8 cellular contexts compared by ENCODE assay signal in genomic region chr6:129748212-129748900, GRCh38. TPM values are rescaled to one million over a fixed set of nuclear protein-coding genes. Genes with fewer than 3 reads are reported as not detected.
DNase-seq lines count a peak whose midpoint lies in the region; ATAC-seq and TF ChIP-seq lines count a peak whose summit lies in the region.

No MANE protein-coding gene starts in this region.

- peaks cover 0 to 3% of the 10 kb centered on the region in 2 donors for H3K4me1 ChIP-seq in esophagus (ENCODE audit: control insufficient read depth in 2 of 2, insufficient read depth in 2 of 2, low read length in 1 of 2)
- peaks cover 75% of the 10 kb centered on the region for H3K4me1 ChIP-seq in skeletal muscle satellite cell (ENCODE audit: control insufficient read depth, insufficient read depth, low read length)

- no peaks in the 10 kb centered on the region for H3K36me3 ChIP-seq in esophagus (ENCODE audit: control insufficient read depth in 2 of 2, insufficient read depth in 2 of 2, low read length in 1 of 2)
- no peaks in the 10 kb centered on the region for H3K36me3 ChIP-seq in skeletal muscle satellite cell (ENCODE audit: insufficient read depth, low read length)

- peak overlapping the region; percentile 74 for H3K9ac ChIP-seq in skeletal muscle satellite cell (ENCODE audit: low read depth, low read length)

- H3K4me2 ChIP-seq in skeletal muscle satellite cell (ENCODE audit: low read length) = peak overlapping the region; percentile 80

- H3K27ac ChIP-seq in esophagus (ENCODE audit: low read depth in 2 of 2, low read length in 1 of 2) = peak overlapping the region; percentile 57 to 74
- H3K27ac ChIP-seq in dorsolateral prefrontal cortex = no peak overlapping the region

- 33 to 37% methylated on average over 4 of the region's 4 CpGs for WGBS in esophagus, 2 donors

- H3K4me3 ChIP-seq in LNCaP clone FGC (ENCODE audit: low read depth, low read length) = no peak overlapping the region
- H3K4me3 ChIP-seq in esophagus (ENCODE audit: low read depth in 1 of 2, low read length in 2 of 2) = no peak overlapping the region
- H3K4me3 ChIP-seq in skeletal muscle satellite cell (ENCODE audit: low read length) = peak overlapping the region; percentile 17
- no peak overlapping the region for H3K4me3 ChIP-seq in dorsolateral prefrontal cortex

- POLR2A ChIA-PET in GM10248 (lab: Yijun Ruan, JAX) = no interaction called here

- DNase-seq in GM10248 (ENCODE audit: extremely low spot score) = peak; percentile 59
- peak; percentile 25 for DNase-seq in LNCaP clone FGC (ENCODE audit: low read depth)
- peak; percentile 28 to 66 for DNase-seq in activated CD4-positive, alpha-beta T cell treated with anti-CD3 and anti-CD28 coated beads, Interleukin-2, amount 50 U/mL, for 24 hours (ENCODE audit: low read depth in 1 of 2, low spot score in 1 of 2)
- no peak for DNase-seq in iPS-NIHi11 (ENCODE audit: low spot score)
- DNase-seq in dorsolateral prefrontal cortex = no peak

- TF ChIP-seq CTCF in GM10248 (IDR thresholded peaks at IDR 0.05; ENCODE audit: control extremely low read depth, extremely low read depth, low read depth, missing control alignments) (no peak), LNCaP clone FGC (IDR thresholded peaks at IDR 0.05; ENCODE audit: control insufficient read depth, extremely low read depth, insufficient read depth) (0 out of 2 replicates have a peak, but pooled peaks have one; percentile 3), dorsolateral prefrontal cortex (IDR thresholded peaks at IDR 0.05 in 54 of 56, conservative IDR thresholded peaks at IDR 0.05 in 2 of 56; ENCODE audit: low read depth in 1 of 56, partially characterized antibody in 56 of 56) (no peak)

- H3K9me3 ChIP-seq in esophagus (ENCODE audit: control insufficient read depth in 2 of 2, insufficient read depth in 1 of 2, low read depth in 1 of 2, low read length in 1 of 2) = no peaks in the 10 kb centered on the region
- no peaks in the 10 kb centered on the region for H3K9me3 ChIP-seq in skeletal muscle satellite cell (replicated peaks; ENCODE audit: low read length)

- CTCF ChIA-PET in GM10248 (lab: Yijun Ruan, JAX) = interaction anchor here (0.7 to 3.1 kb wide), 11 partner anchors 10 to 149 kb away, joined by 3 to 16 read pairs (median 4); no protein-coding TSS in a partner anchor

- peak; percentile 87 for ATAC-seq in GM21723 (IDR thresholded peaks at IDR 0.05; ENCODE audit: unreplicated experiment)

- H3K27me3 ChIP-seq in esophagus (ENCODE audit: control insufficient read depth in 1 of 2, insufficient read depth in 2 of 2, low read length in 2 of 2) (no peaks in the 10 kb centered on the region), skeletal muscle satellite cell (ENCODE audit: control insufficient read depth, insufficient read depth, low read length) (no peaks in the 10 kb centered on the region), dorsolateral prefrontal cortex (no peaks in the 10 kb centered on the region)

- intact Hi-C loops in dorsolateral prefrontal cortex (cut with DNase I) = no loop called here

RNA-seq across cellular contexts. Expression of gene ARHGAP18, which starts 38.4 kb away (rescaled TPM):
- 1 to 10 TPM; 2.1 to 2.2 TPM for polyA plus RNA-seq in esophagus
- total RNA-seq in skeletal muscle satellite cell (2012; rRNA removed) = 36.5 and 37.1 TPM in 2 replicates
- total RNA-seq in dorsolateral prefrontal cortex = 1 to 10 TPM; 1.8 to 7.6 (median 4.1) TPM

Comparison
In these comparisons a context has a peak if more than half of its experiments do, and no peak if none do; other contexts are left out.
1. DNase-seq: peak in GM10248 (single experiment), LNCaP clone FGC (single experiment) and activated CD4-positive, alpha-beta T cell treated with anti-CD3 and anti-CD28 coated beads, Interleukin-2, amount 50 U/mL, for 24 hours (2 of 2); none in iPS-NIHi11 (single experiment) and dorsolateral prefrontal cortex (0 of 10).
2. H3K27ac ChIP-seq: peak in esophagus (2 of 2); none in dorsolateral prefrontal cortex (0 of 59).